In the genomic region with DNA sequence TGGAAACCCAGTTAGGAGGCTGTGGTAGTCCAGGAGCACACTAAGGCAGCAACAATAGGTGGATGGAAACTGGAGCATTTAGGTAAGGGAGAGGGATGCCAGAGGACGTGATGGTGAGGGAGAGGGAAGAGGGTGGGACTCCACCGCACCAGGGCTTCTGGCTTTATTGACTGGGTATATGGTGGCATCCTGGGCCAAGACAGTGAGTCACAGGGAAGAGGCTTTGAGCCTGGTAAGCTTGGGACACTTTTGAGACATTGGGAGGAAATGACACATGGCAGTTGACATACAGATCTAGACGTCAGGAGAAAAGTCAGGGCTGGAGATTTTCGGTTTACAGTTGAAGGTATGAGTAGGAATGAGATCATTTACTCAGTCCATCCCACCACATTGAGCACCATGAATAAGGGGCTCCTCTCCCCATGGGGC, we compare ENCODE assay signal across 11 cellular contexts. TPM values are rescaled to one million over a fixed set of nuclear protein-coding genes. Genes with fewer than 3 reads are reported as not detected.
DNase-seq lines count a peak whose midpoint lies in the region; ATAC-seq, FAIRE-seq and TF ChIP-seq lines count a peak whose summit lies in the region.
"Had no signal": no experiment of that assay in that cellular context is flagged by ENCODE, and none has a peak within 500 bp of the region (broad histone marks: within the 10 kb centered on the region; RNA-seq: fewer than 3 reads in every experiment).

No MANE protein-coding gene starts in this region.

- H3K27me3 ChIP-seq in CD8-positive, alpha-beta T cell (ENCODE audit: insufficient read depth, low read length) = no peaks in the 10 kb centered on the region
- H3K27me3 ChIP-seq in astrocyte (ENCODE audit: insufficient read depth, low read length) (no peaks in the 10 kb centered on the region), osteoblast (ENCODE audit: insufficient read depth, low read length) (no peaks in the 10 kb centered on the region), neural progenitor cell (no peaks in the 10 kb centered on the region), Caco-2 (replicated peaks; ENCODE audit: control insufficient read depth, insufficient read depth, low read length) (no peaks in the 10 kb centered on the region)

- H3K27ac ChIP-seq in CD8-positive, alpha-beta T cell (ENCODE audit: low read depth, low read length) = no peak overlapping the region
- H3K27ac ChIP-seq in astrocyte (ENCODE audit: low read depth, low read length) (peak overlapping the region; percentile 97), osteoblast (ENCODE audit: low read depth, low read length) (peak overlapping the region; percentile 100), neural progenitor cell (no peak overlapping the region)

- H3K79me2 ChIP-seq in astrocyte (ENCODE audit: insufficient read depth, low read length) (peaks cover 25% of the 10 kb centered on the region), osteoblast (ENCODE audit: insufficient read depth, low read length) (peaks cover 83% of the 10 kb centered on the region), neural progenitor cell (ENCODE audit: low read depth) (no peaks in the 10 kb centered on the region)

- no peaks in the 10 kb centered on the region for H3K9me3 Mint-ChIP-seq in CD8-positive, alpha-beta T cell
- H3K9me3 Mint-ChIP-seq in astrocyte (ENCODE audit: unreplicated experiment) (no peaks in the 10 kb centered on the region), neural progenitor cell (no peaks in the 10 kb centered on the region), Caco-2 (ENCODE audit: unreplicated experiment) (no peaks in the 10 kb centered on the region)

- ATAC-seq in CD8-positive, alpha-beta T cell = peak; percentile 43
- no peak for ATAC-seq in GM21447 (IDR thresholded peaks at IDR 0.05; ENCODE audit: unreplicated experiment)
- no peak for ATAC-seq in GM18907 (IDR thresholded peaks at IDR 0.05; ENCODE audit: unreplicated experiment)

- POLR2A ChIA-PET in CD8-positive, alpha-beta T cell (lab: Charles Lee) = interaction anchor here (2.6 to 4.5 kb wide), 2 partner anchors 13 to 18 kb away, joined by 6 to 69 read pairs; partner anchors contain the start of gene NT5E
- POLR2A ChIA-PET in Caco-2 (lab: Charles Lee) = interaction anchor here (0.6 kb wide), 1 partner anchor 60 kb away, joined by 3 read pairs; no protein-coding TSS in a partner anchor

- peaks cover 69% of the 10 kb centered on the region for H3K4me1 ChIP-seq in CD8-positive, alpha-beta T cell (ENCODE audit: insufficient read depth, low read length)
- H3K4me1 ChIP-seq in astrocyte (ENCODE audit: insufficient read depth, low read length) (peaks cover 70% of the 10 kb centered on the region), osteoblast (ENCODE audit: insufficient read depth, low read length) (peaks cover 77% of the 10 kb centered on the region), neural progenitor cell (no peaks in the 10 kb centered on the region), Caco-2 (no peaks in the 10 kb centered on the region)

- H3K4me3 Mint-ChIP-seq in CD8-positive, alpha-beta T cell = peak overlapping the region; percentile 57
- H3K4me3 Mint-ChIP-seq in astrocyte (ENCODE audit: unreplicated experiment) (peak overlapping the region; percentile 24), neural progenitor cell (no peak overlapping the region), Caco-2 (ENCODE audit: unreplicated experiment) (no peak overlapping the region)

- FAIRE-seq in astrocyte (lab: Jason Lieb, UNC) = peak; percentile 87
- FAIRE-seq: GM18507 had no signal

- H3K27me3 Mint-ChIP-seq in CD8-positive, alpha-beta T cell (ENCODE audit: low read depth) = no peaks in the 10 kb centered on the region
- no peaks in the 10 kb centered on the region for H3K27me3 Mint-ChIP-seq in astrocyte (ENCODE audit: low read depth, unreplicated experiment)
- H3K27me3 Mint-ChIP-seq in neural progenitor cell (ENCODE audit: insufficient read depth, low read depth) = no peaks in the 10 kb centered on the region
- no peaks in the 10 kb centered on the region for H3K27me3 Mint-ChIP-seq in Caco-2 (ENCODE audit: insufficient read depth, unreplicated experiment)

- H2AFZ ChIP-seq in astrocyte (ENCODE audit: low read depth, low read length) (no peak overlapping the region), osteoblast (ENCODE audit: low read length) (no peak overlapping the region), neural progenitor cell (replicated peaks) (no peak overlapping the region)

- no peak for TF ChIP-seq CTCF in CD8-positive, alpha-beta T cell (IDR thresholded peaks at IDR 0.05)
- TF ChIP-seq CTCF in astrocyte (IDR thresholded peaks at IDR 0.05; ENCODE audit: insufficient read depth, low read depth, low read length) = no peak
- TF ChIP-seq CTCF in osteoblast (IDR thresholded peaks at IDR 0.05; ENCODE audit: extremely low read depth, low read depth, low read length) = no peak
- TF ChIP-seq CTCF in neural progenitor cell (IDR thresholded peaks at IDR 0.05) = no peak
- no peak for TF ChIP-seq CTCF in Caco-2 (IDR thresholded peaks at IDR 0.05; ENCODE audit: insufficient read depth in 1 of 2, low read depth in 1 of 2, low read length in 1 of 2, severe bottlenecking in 1 of 2, unreplicated experiment in 1 of 2)

- H3K9me3 ChIP-seq in CD8-positive, alpha-beta T cell (ENCODE audit: low read length) = no peaks in the 10 kb centered on the region
- H3K9me3 ChIP-seq in astrocyte (ENCODE audit: insufficient read depth, low read depth, low read length) (no peaks in the 10 kb centered on the region), osteoblast (ENCODE audit: low read depth, low read length) (no peaks in the 10 kb centered on the region), neural progenitor cell (ENCODE audit: low read depth) (no peaks in the 10 kb centered on the region), Caco-2 (no peaks in the 10 kb centered on the region)

- peak overlapping the region; percentile 82 for H3K9ac ChIP-seq in astrocyte (ENCODE audit: low read length)
- no peak overlapping the region for H3K9ac ChIP-seq in neural progenitor cell

- BruUV-seq in Caco-2 (replicated peaks; lab: Mats Ljungman, UMichigan) = no TSS peak

- H4K20me1 ChIP-seq in astrocyte (ENCODE audit: insufficient read depth, low read length) = no peaks in the 10 kb centered on the region
- H4K20me1 ChIP-seq in osteoblast (ENCODE audit: insufficient read depth, low read length) = no peaks in the 10 kb centered on the region
- no peaks in the 10 kb centered on the region for H4K20me1 ChIP-seq in neural progenitor cell (ENCODE audit: low read depth)

- H3K27ac Mint-ChIP-seq in CD8-positive, alpha-beta T cell = peak overlapping the region; percentile 90
- H3K27ac Mint-ChIP-seq in astrocyte (ENCODE audit: unreplicated experiment) = peak overlapping the region; percentile 95
- no peak overlapping the region for H3K27ac Mint-ChIP-seq in neural progenitor cell
- H3K27ac Mint-ChIP-seq in Caco-2 (ENCODE audit: unreplicated experiment) = no peak overlapping the region

- CTCF ChIA-PET in CD8-positive, alpha-beta T cell (lab: Charles Lee) = interaction anchor here (1.3 to 8.3 kb wide), 3 partner anchors 10 to 110 kb away, joined by 3 to 74 read pairs (median 17); no protein-coding TSS in a partner anchor
- CTCF ChIA-PET in Caco-2 (lab: Charles Lee) = no interaction called here

- intact Hi-C loops in CD8-positive, alpha-beta T cell (cut with DNase I, micrococcal nuclease) = loop anchor here in 1 of 2 experiments (5.0 kb wide), 2 partner anchors 57 to 128 kb away; partner anchors contain the start of gene SNX14
- intact Hi-C loops in Caco-2 (cut with micrococcal nuclease; ENCODE audit: unreplicated experiment) = no loop called here

- H3K4me2 ChIP-seq in astrocyte (ENCODE audit: low read length) (peak overlapping the region; percentile 81), osteoblast (ENCODE audit: insufficient read depth, low read length) (peak overlapping the region; percentile 72), neural progenitor cell (no peak overlapping the region)

- peaks cover 23% of the 10 kb centered on the region for H3K36me3 Mint-ChIP-seq in CD8-positive, alpha-beta T cell
- H3K36me3 Mint-ChIP-seq in astrocyte (ENCODE audit: low read depth, unreplicated experiment) (no peaks in the 10 kb centered on the region), neural progenitor cell (no peaks in the 10 kb centered on the region), Caco-2 (ENCODE audit: insufficient read depth, unreplicated experiment) (no peaks in the 10 kb centered on the region)

- no peaks in the 10 kb centered on the region for H3K36me3 ChIP-seq in CD8-positive, alpha-beta T cell (ENCODE audit: insufficient read depth, low read length)
- H3K36me3 ChIP-seq in astrocyte (ENCODE audit: insufficient read depth, low read length) (peaks cover 6% of the 10 kb centered on the region), osteoblast (ENCODE audit: insufficient read depth, low read length) (peaks cover 47% of the 10 kb centered on the region), neural progenitor cell (no peaks in the 10 kb centered on the region), Caco-2 (ENCODE audit: control insufficient read depth, insufficient read depth, low read length) (no peaks in the 10 kb centered on the region)

- peak in 2 of 7 experiments; percentile 32 to 41 for DNase-seq in CD8-positive, alpha-beta T cell
- peak; percentile 77 for DNase-seq in NCI-H226
- DNase-seq in astrocyte (ENCODE audit: low read depth) = peak; percentile 91
- DNase-seq in osteoblast (ENCODE audit: insufficient read length, low spot score, missing footprints) = peak; percentile 77
- DNase-seq in neural progenitor cell (ENCODE audit: low spot score) = no peak
- no peak for DNase-seq in Caco-2
- DNase-seq: NCI-H2029 treated with DMSO at 0.1 percent for 48 hours had no signal

- peaks cover 82% of the 10 kb centered on the region for H3K4me1 Mint-ChIP-seq in CD8-positive, alpha-beta T cell (ENCODE audit: low read depth)
- H3K4me1 Mint-ChIP-seq in astrocyte (ENCODE audit: low read depth, unreplicated experiment) (peaks cover 72% of the 10 kb centered on the region), neural progenitor cell (peaks cover 6% of the 10 kb centered on the region), Caco-2 (ENCODE audit: low read depth, unreplicated experiment) (peaks cover 6% of the 10 kb centered on the region)

- H3F3A ChIP-seq in neural progenitor cell (ENCODE audit: low read depth) = no peaks in the 10 kb centered on the region

- no peak overlapping the region for H3K4me3 ChIP-seq in CD8-positive, alpha-beta T cell (ENCODE audit: low read depth, low read length)
- H3K4me3 ChIP-seq in astrocyte (ENCODE audit: insufficient read depth, low read depth, low read length) (peak overlapping the region; percentile 31), osteoblast (ENCODE audit: insufficient read depth, low read length) (peak overlapping the region; percentile 45), neural progenitor cell (no peak overlapping the region), Caco-2 (ENCODE audit: low read depth, low read length) (no peak overlapping the region)
- H3K4me3 ChIP-seq: dorsolateral prefrontal cortex had no signal

RNA-seq across cellular contexts. Expression of gene NT5E, which starts 14.9 kb away (rescaled TPM):
- total RNA-seq in CD8-positive, alpha-beta T cell = 10 to 100 TPM; 12.7 to 13.0 TPM
- total RNA-seq in astrocyte (76.1 and 77.4 TPM in 2 replicates), osteoblast (219 and 280 TPM in 2 replicates), neural progenitor cell (ENCODE audit: low replicate concordance) (not detected in 2 replicates), Caco-2 (2022) (1.0 and 1.5 TPM in 2 replicates)

Comparison
In these comparisons a context has a peak if more than half of its experiments do, and no peak if none do; other contexts are left out.
1. DNase-seq: peak in NCI-H226 (single experiment), astrocyte (single experiment) and osteoblast (single experiment); none in neural progenitor cell (single experiment) and Caco-2 (0 of 2).
2. H3K27ac ChIP-seq: peak in astrocyte (single experiment) and osteoblast (single experiment); none in CD8-positive, alpha-beta T cell (single experiment) and neural progenitor cell (single experiment).
3. H3K4me3 ChIP-seq: peak in astrocyte (single experiment) and osteoblast (single experiment); none in CD8-positive, alpha-beta T cell (single experiment), neural progenitor cell (single experiment) and Caco-2 (single experiment).
4. H3K27ac Mint-ChIP-seq: peak in CD8-positive, alpha-beta T cell (single experiment) and astrocyte (single experiment); none in neural progenitor cell (single experiment) and Caco-2 (single experiment).
5. H3K4me3 Mint-ChIP-seq: peak in CD8-positive, alpha-beta T cell (single experiment) and astrocyte (single experiment); none in neural progenitor cell (single experiment) and Caco-2 (single experiment).